Comparison of ENCODE assay signal across 12 cellular contexts in the genomic region with DNA sequence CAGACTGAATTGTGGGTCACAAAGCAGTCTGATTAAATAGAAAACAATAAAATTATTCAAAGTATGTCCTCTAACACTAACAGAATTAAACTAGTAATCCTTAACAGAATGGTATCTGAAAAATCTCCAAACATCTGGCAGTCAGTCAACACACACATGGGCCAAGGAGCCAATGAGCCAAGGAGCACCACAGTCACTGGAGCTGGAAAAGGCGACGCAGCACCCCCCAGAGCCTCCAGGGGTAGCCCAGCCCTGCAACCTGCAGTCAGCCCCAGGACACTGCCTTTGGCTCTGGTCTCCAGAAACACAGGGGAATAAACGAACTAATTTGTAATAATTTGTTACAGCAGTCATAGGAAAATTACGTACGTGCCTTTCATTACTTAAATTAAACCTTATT. TPM values are rescaled to one million over a fixed set of nuclear protein-coding genes. Genes with fewer than 3 reads are reported as not detected.
DNase-seq lines count a peak whose midpoint lies in the region; ATAC-seq, FAIRE-seq and TF ChIP-seq lines count a peak whose summit lies in the region.
"Had no signal": no experiment of that assay in that cellular context is flagged by ENCODE, and none has a peak within 500 bp of the region (broad histone marks: within the 10 kb centered on the region; RNA-seq: fewer than 3 reads in every experiment).

No MANE protein-coding gene starts in this region.

- POLR2A ChIA-PET in BJ (lab: Charles Lee), result no interaction called here
- POLR2A ChIA-PET in HepG2 (lab: Yijun Ruan, JAX), result no interaction called here

- H3K79me2 ChIP-seq in H9 (ENCODE audit: insufficient read depth, low read length) (peaks cover 19% of the 10 kb centered on the region; the same call in 1 of the 2 replicates), HepG2 (ENCODE audit: insufficient read depth, low read length) (peaks cover 79% of the 10 kb centered on the region)

- DNase-seq in BJ (ENCODE audit: low read depth) (no peak), H9 (peak; percentile 48), HepG2 (ENCODE audit: low spot score) (no peak), mucosa of descending colon (no peak), posterior vena cava (ENCODE audit: low spot score) (no peak), NCI-H69 (lab: John Stamatoyannopoulos, UW) (no peak)
- DNase-seq: left lung, NCI-H1694 treated with DMSO at 0.1 percent for 48 hours had no signal

- H4K5ac ChIP-seq in H9 (ENCODE audit: insufficient read length, low read depth, low read length), result no peak overlapping the region

- H3K4ac ChIP-seq in H9 (ENCODE audit: low read depth, low read length), result no peak overlapping the region

- no peak overlapping the region for H2AK5ac ChIP-seq in H9 (ENCODE audit: insufficient read length, low read length)

- H3K27me3 ChIP-seq in BJ (ENCODE audit: control insufficient read depth, insufficient read depth, low read length) (no peaks in the 10 kb centered on the region), H9 (ENCODE audit: insufficient read depth, low read length) (no peaks in the 10 kb centered on the region), HepG2 (ENCODE audit: control insufficient read depth in 1 of 2, insufficient read depth in 2 of 2, low read length in 2 of 2) (no peaks in the 10 kb centered on the region)
- H3K27me3 ChIP-seq: left lung, SJSA1 had no signal

- H3K23ac ChIP-seq in H9 (ENCODE audit: insufficient read length, low read depth, low read length), result no peak overlapping the region

- CTCF ChIA-PET in BJ (lab: Yijun Ruan, JAX), result interaction anchor here (0.8 to 1.3 kb wide), 2 partner anchors 12 to 69 kb away, joined by 3 read pairs; no protein-coding TSS in a partner anchor
- CTCF ChIA-PET in HepG2 (lab: Yijun Ruan, JAX; ENCODE audit: low intra/inter-chr PET ratio, low total read pairs), result no interaction called here

- H3K36me3 Mint-ChIP-seq in H9 (ENCODE audit: insufficient read depth in 1 of 3, low read depth in 3 of 3), result peaks cover 9 to 18% (median 13%) of the 10 kb centered on the region in 3 experiments
- H3K36me3 Mint-ChIP-seq in dendritic cell treated with granulocyte-macrophage colony-stimulating factor and Interleukin-4, amounts not matched to agents 40 ng/mL and 50 ng/mL, for 4 days (ENCODE audit: low read depth), result peaks cover 17% of the 10 kb centered on the region

- no peak overlapping the region for H3K4me3 ChIP-seq in BJ (ENCODE audit: low read depth, low read length)
- H3K4me3 ChIP-seq in HepG2 (replicated peaks in 1 of 3; ENCODE audit: insufficient read depth in 1 of 3, low read depth in 2 of 3, low read length in 3 of 3), result no peak overlapping the region
- no peak overlapping the region for H3K4me3 ChIP-seq in mucosa of descending colon
- H3K4me3 ChIP-seq: left lung, SJSA1 had no signal

- H3K27ac Mint-ChIP-seq in H9, result no peak overlapping the region
- peak overlapping the region; percentile 55 for H3K27ac Mint-ChIP-seq in dendritic cell treated with granulocyte-macrophage colony-stimulating factor and Interleukin-4, amounts not matched to agents 40 ng/mL and 50 ng/mL, for 4 days
- H3K27ac Mint-ChIP-seq: stimulated activated memory B cell treated with anti-CD40 and anti-IgM and Interleukin-4, amounts not matched to agents 10 μg/mL and 1 μg/mL and 100 μg/mL, for 72 hours had no signal

- H2BK20ac ChIP-seq in H9 (ENCODE audit: low read depth, low read length, poor library complexity, severe bottlenecking), result no peak overlapping the region

- no peak overlapping the region for H4K8ac ChIP-seq in H9 (replicated peaks; ENCODE audit: insufficient read length, low read depth, low read length)

- in situ Hi-C loops in HepG2 (cut with HindIII; ENCODE audit: extremely low pct_ligation_motif_present, low pct_unique_long_range_greater_than_20kb), result no loop called here

- H2AFZ ChIP-seq in H9 (ENCODE audit: low read length), result no peak overlapping the region
- no peak overlapping the region for H2AFZ ChIP-seq in HepG2 (ENCODE audit: low read length)

- peaks cover 32% of the 10 kb centered on the region in 2 experiments for H3K4me1 Mint-ChIP-seq in H9
- H3K4me1 Mint-ChIP-seq in dendritic cell treated with granulocyte-macrophage colony-stimulating factor and Interleukin-4, amounts not matched to agents 40 ng/mL and 50 ng/mL, for 4 days (ENCODE audit: low read depth), result peaks cover 72% of the 10 kb centered on the region

- H3K4me3 Mint-ChIP-seq in H9, result no peak overlapping the region
- no peak overlapping the region for H3K4me3 Mint-ChIP-seq in dendritic cell treated with granulocyte-macrophage colony-stimulating factor and Interleukin-4, amounts not matched to agents 40 ng/mL and 50 ng/mL, for 4 days
- H3K4me3 Mint-ChIP-seq: stimulated activated memory B cell treated with anti-CD40 and anti-IgM and Interleukin-4, amounts not matched to agents 10 μg/mL and 1 μg/mL and 100 μg/mL, for 72 hours had no signal

- no peak overlapping the region for H3K56ac ChIP-seq in H9 (ENCODE audit: insufficient read length, low read depth, low read length)

- TF ChIP-seq RAD21 in HepG2 (CRISPR knock-in tag; IDR thresholded peaks at IDR 0.05), result no peak

- H3K79me1 ChIP-seq in H9 (ENCODE audit: insufficient read depth, low read depth, low read length, poor library complexity, severe bottlenecking), result peaks cover 8% of the 10 kb centered on the region

- intact Hi-C loops in dendritic cell treated with granulocyte-macrophage colony-stimulating factor and Interleukin-4, amounts not matched to agents 40 ng/mL and 50 ng/mL, for 4 days (cut with micrococcal nuclease), result no loop called here
- intact Hi-C loops in HepG2 (cut with micrococcal nuclease; ENCODE audit: unreplicated experiment), result no loop called here
- intact Hi-C loops in mucosa of descending colon (cut with DNase I, micrococcal nuclease), result no loop called here
- intact Hi-C loops in posterior vena cava (cut with DNase I), result no loop called here

- H3K9ac ChIP-seq in H9 (ENCODE audit: extremely low read depth, insufficient read length, low read length), result no peak overlapping the region
- no peak overlapping the region for H3K9ac ChIP-seq in HepG2 (ENCODE audit: insufficient read depth, low read depth, low read length)

- H3K27me3 Mint-ChIP-seq in H9 (ENCODE audit: low read depth), result no peaks in the 10 kb centered on the region
- H3K27me3 Mint-ChIP-seq in dendritic cell treated with granulocyte-macrophage colony-stimulating factor and Interleukin-4, amounts not matched to agents 40 ng/mL and 50 ng/mL, for 4 days, result no peaks in the 10 kb centered on the region
- H3K27me3 Mint-ChIP-seq: stimulated activated memory B cell treated with anti-CD40 and anti-IgM and Interleukin-4, amounts not matched to agents 10 μg/mL and 1 μg/mL and 100 μg/mL, for 72 hours had no signal

- H3K4me1 ChIP-seq in H9 (ENCODE audit: insufficient read depth, low read length) (no peaks in the 10 kb centered on the region; the same call in 1 of the 2 replicates), HepG2 (ENCODE audit: insufficient read depth, low read length) (peaks cover 20% of the 10 kb centered on the region), mucosa of descending colon (ENCODE audit: low read depth) (peaks cover 3% of the 10 kb centered on the region)

- TF ChIP-seq POLR2A in HepG2 (IDR thresholded peaks at IDR 0.05; ENCODE audit: insufficient read depth in 1 of 2, low read depth in 2 of 2, low read length in 2 of 2), result no peak

- ATAC-seq in HepG2, result peak; percentile 58; the same call in 1 of the 3 replicates
- ATAC-seq in mucosa of descending colon, result no peak
- ATAC-seq in HG02759 (IDR thresholded peaks at IDR 0.05; ENCODE audit: unreplicated experiment), result no peak
- ATAC-seq: stimulated activated memory B cell treated with anti-CD40 and anti-IgM and Interleukin-4, amounts not matched to agents 10 μg/mL and 1 μg/mL and 100 μg/mL, for 72 hours had no signal

- H3K4me2 ChIP-seq in H9 (ENCODE audit: insufficient read depth, insufficient read length, low read length) (no peak overlapping the region), HepG2 (ENCODE audit: low read depth, low read length) (no peak overlapping the region)

- H3K9me3 ChIP-seq in H9 (ENCODE audit: control insufficient read depth, low read depth, low read length) (no peaks in the 10 kb centered on the region), HepG2 (ENCODE audit: low read length) (no peaks in the 10 kb centered on the region), mucosa of descending colon (no peaks in the 10 kb centered on the region)
- H3K9me3 ChIP-seq: left lung had no signal

- no peak overlapping the region for H2BK15ac ChIP-seq in H9 (ENCODE audit: low read depth, low read length)

- BruUV-seq in HepG2 (replicated peaks; lab: Mats Ljungman, UMichigan), result no TSS peak

- H4K91ac ChIP-seq in H9 (ENCODE audit: insufficient read length, low read depth, low read length), result no peak overlapping the region

- H2BK120ac ChIP-seq in H9 (ENCODE audit: low read depth, low read length, poor library complexity, severe bottlenecking), result no peak overlapping the region

- TF ChIP-seq EP300 in HepG2 (IDR thresholded peaks at IDR 0.05; ENCODE audit: low read depth in 2 of 2, low read length in 2 of 2) (no peak), HepG2 (CRISPR knock-in tag; IDR thresholded peaks at IDR 0.05; ENCODE audit: borderline replicate concordance) (no peak)

- TF ChIP-seq CTCF in BJ (IDR thresholded peaks at IDR 0.05; ENCODE audit: insufficient read depth, low read depth, low read length) (peak; percentile 27; the same call in 1 of the 2 replicates), H9 (conservative IDR thresholded peaks at IDR 0.05) (peak; percentile 45; the same call in 2 of the 3 replicates), HepG2 (CRISPR knock-in tag; IDR thresholded peaks at IDR 0.05) (no peak), mucosa of descending colon (IDR thresholded peaks at IDR 0.05) (no peak)

- H4K20me1 ChIP-seq in H9 (ENCODE audit: control insufficient read depth, insufficient read depth, insufficient read length) (no peaks in the 10 kb centered on the region), HepG2 (ENCODE audit: insufficient read depth, low read length) (no peaks in the 10 kb centered on the region; the same call in 1 of the 2 replicates)

- H3K36me3 ChIP-seq in BJ (ENCODE audit: control insufficient read depth, insufficient read depth, low read length) (no peaks in the 10 kb centered on the region), HepG2 (replicated peaks in 1 of 2; ENCODE audit: control insufficient read depth in 1 of 2, insufficient read depth in 2 of 2, low read length in 2 of 2) (no peaks in the 10 kb centered on the region; a peak in 1 of 5 replicates), mucosa of descending colon (ENCODE audit: low read depth) (no peaks in the 10 kb centered on the region)
- H3K36me3 ChIP-seq: left lung had no signal

- H3K27ac ChIP-seq in H9 (ENCODE audit: insufficient read length, low read depth, low read length), result no peak overlapping the region
- H3K27ac ChIP-seq in HepG2 (ENCODE audit: extremely low read length, insufficient read depth, low read length), result no peak overlapping the region

- peaks cover 8 to 12% of the 10 kb centered on the region in 2 experiments for H3K9me3 Mint-ChIP-seq in H9
- H3K9me3 Mint-ChIP-seq in dendritic cell treated with granulocyte-macrophage colony-stimulating factor and Interleukin-4, amounts not matched to agents 40 ng/mL and 50 ng/mL, for 4 days, result no peaks in the 10 kb centered on the region
- H3K9me3 Mint-ChIP-seq: stimulated activated memory B cell treated with anti-CD40 and anti-IgM and Interleukin-4, amounts not matched to agents 10 μg/mL and 1 μg/mL and 100 μg/mL, for 72 hours had no signal

- H2BK5ac ChIP-seq in H9 (ENCODE audit: insufficient read length, low read length), result no peak overlapping the region

- no peak overlapping the region for H2BK12ac ChIP-seq in H9 (ENCODE audit: insufficient read length, low read depth, low read length)

- no peak for FAIRE-seq in HepG2 (lab: Jason Lieb, UNC)

- H3T11ph ChIP-seq in H9 (ENCODE audit: low read length), result no peak overlapping the region

- no peak overlapping the region for H3K14ac ChIP-seq in H9 (ENCODE audit: insufficient read depth, low read length)

- no peaks in the 10 kb centered on the region for H3K23me2 ChIP-seq in H9 (ENCODE audit: insufficient read length, low read depth, low read length, poor library complexity, severe bottlenecking)

- no peak overlapping the region for H3K18ac ChIP-seq in H9 (ENCODE audit: insufficient read length, low read depth, low read length)

- no CpG with 5 or more reads among the region's 5 CpGs for WGBS in H9 (ENCODE audit: extremely low coverage, insufficient read length, low lambda C conversion rate)
- 98% methylated on average over 5 of the region's 5 CpGs for WGBS in HepG2 (ENCODE audit: low lambda C conversion rate)

RNA-seq across cellular contexts. Expression of a gene that starts 12.3 kb away (rescaled TPM):
- polyA plus RNA-seq in BJ (2011; rRNA removed) (11.2 and 15.7 TPM in 2 replicates), HepG2 (2011; rRNA removed) (12.6 and 13.3 TPM in 2 replicates)
- polyA minus RNA-seq in BJ (2011; rRNA and poly(A)+ RNA removed), result 20.9 and 21.9 TPM in 2 replicates
- total RNA-seq in H9 (2021) (35.6 and 37.3 TPM in 2 replicates), HepG2 (2016; rRNA removed; fragmentation: Illumina TruSeq; extraction: Trizol) (15.5 and 18.4 TPM in 2 replicates), mucosa of descending colon (10 to 100 TPM; 27.7 to 44.8 (median 32.7) TPM), posterior vena cava (10 to 100 TPM; 28.7 to 29.4 TPM)
- total RNA-seq in HepG2 (2016; cell fraction: cytosol; rRNA removed; fragmentation: Illumina TruSeq; extraction: Trizol; ENCODE audit: low read depth), result 26.3 and 26.8 TPM in 2 replicates
- 16.3 and 16.7 TPM in 2 replicates for total RNA-seq in HepG2 (2016; cell fraction: insoluble cytoplasmic fraction; rRNA removed; fragmentation: Illumina TruSeq; extraction: Trizol)
- total RNA-seq in HepG2 (2016; cell fraction: membrane; rRNA removed; fragmentation: Illumina TruSeq; extraction: Trizol), result 20.4 and 21.8 TPM in 2 replicates
- 29.7 and 32.9 TPM in 2 replicates for total RNA-seq in HepG2 (2016; cell fraction: nucleus; rRNA removed; fragmentation: Illumina TruSeq; extraction: Trizol)
- polyA plus RNA-seq in HepG2 (2011; cell fraction: cytosol; rRNA removed), result 13.0 and 16.2 TPM in 2 replicates
- polyA plus RNA-seq in HepG2 (2011; cell fraction: nucleus; rRNA removed), result 37.9 and 38.9 TPM in 2 replicates
- 12.7 and 13.6 TPM in 2 replicates for polyA plus RNA-seq in HepG2 (2012)
- polyA plus RNA-seq in HepG2 (2016; cell fraction: cytosol; fragmentation: Illumina TruSeq; extraction: Trizol; ENCODE audit: low read depth), result 1.8 and 2.2 TPM in 2 replicates
- 17.9 and 19.3 TPM in 2 replicates for polyA plus RNA-seq in HepG2 (2016; cell fraction: insoluble cytoplasmic fraction; fragmentation: Illumina TruSeq; extraction: Trizol; ENCODE audit: low read depth)
- polyA plus RNA-seq in HepG2 (2016; cell fraction: membrane; fragmentation: Illumina TruSeq; extraction: Trizol; ENCODE audit: low read depth), result 5.5 TPM in 2 replicates
- 27.6 and 28.8 TPM in 2 replicates for polyA plus RNA-seq in HepG2 (2016; cell fraction: nucleus; fragmentation: Illumina TruSeq; extraction: Trizol; ENCODE audit: insufficient read depth, low read depth)
- polyA minus RNA-seq in HepG2 (2011; rRNA and poly(A)+ RNA removed; ENCODE audit: low replicate concordance), result 31.5 and 65.3 TPM in 2 replicates
- 9.6 and 11.7 TPM in 2 replicates for polyA minus RNA-seq in HepG2 (2011; cell fraction: cytosol; rRNA and poly(A)+ RNA removed)
- 67.3 and 70.4 TPM in 2 replicates for polyA minus RNA-seq in HepG2 (2011; cell fraction: nucleus; rRNA and poly(A)+ RNA removed)

Comparison
In these comparisons a context has a peak if more than half of its experiments do, and no peak if none do; other contexts are left out.
1. CTCF ChIP-seq: peak in BJ (single experiment) and H9 (single experiment); none in HepG2 (single experiment) and mucosa of descending colon (single experiment).